Comparison of ENCODE assay signal across 7 cellular contexts in genomic region chr11:83063073-83063754, GRCh38. TPM values are rescaled to one million over a fixed set of nuclear protein-coding genes. Genes with fewer than 3 reads are reported as not detected.
DNase-seq lines count a peak whose midpoint lies in the region; ATAC-seq, FAIRE-seq and TF ChIP-seq lines count a peak whose summit lies in the region.

No MANE protein-coding gene starts in this region.

- no peak overlapping the region for H2BK5ac ChIP-seq in IMR-90 (ENCODE audit: low read depth, low read length, poor library complexity, severe bottlenecking)

- TF ChIP-seq CTCF in IMR-90 (conservative IDR thresholded peaks at IDR 0.05; ENCODE audit: low read depth, low read length), result no peak
- no peak for TF ChIP-seq CTCF in bronchial epithelial cell (IDR thresholded peaks at IDR 0.05; ENCODE audit: insufficient read depth, low read length, severe bottlenecking)

- no CpG with 5 or more reads among the region's 7 CpGs for WGBS in IMR-90 (ENCODE audit: extremely low coverage in 2 of 2, insufficient read length in 1 of 2), 2 experiments

- no peak overlapping the region for H2BK20ac ChIP-seq in IMR-90 (ENCODE audit: low read depth, low read length)

- H4K8ac ChIP-seq in IMR-90 (ENCODE audit: low read depth in 2 of 2, low read length in 2 of 2), result no peak overlapping the region

- no peaks in the 10 kb centered on the region for H3K9me3 ChIP-seq in IMR-90 (ENCODE audit: control insufficient read depth, insufficient read depth, low read length)

- TF ChIP-seq RAD21 in IMR-90 (IDR thresholded peaks at IDR 0.05; ENCODE audit: low read length), result no peak

- peaks cover 11 to 39% of the 10 kb centered on the region in 2 experiments for H3K79me1 ChIP-seq in IMR-90 (ENCODE audit: low read depth in 1 of 2, low read length in 2 of 2)

- H3K27me3 ChIP-seq in IMR-90 (ENCODE audit: control insufficient read depth, insufficient read depth, low read length) (no peaks in the 10 kb centered on the region), bronchial epithelial cell (ENCODE audit: control insufficient read depth, insufficient read depth, low read length) (no peaks in the 10 kb centered on the region)

- no peak overlapping the region for H2BK15ac ChIP-seq in IMR-90 (ENCODE audit: low read depth, low read length)

- H2BK120ac ChIP-seq in IMR-90 (ENCODE audit: low read depth, low read length), result no peak overlapping the region

- H3K9ac ChIP-seq in IMR-90 (ENCODE audit: low read depth, low read length), result no peak overlapping the region

- H3K18ac ChIP-seq in IMR-90 (ENCODE audit: low read depth, low read length), result no peak overlapping the region

- H2AFZ ChIP-seq in IMR-90 (replicated peaks; ENCODE audit: low read length, poor library complexity), result no peak overlapping the region

- peak overlapping the region in 5 of 6 donors; percentile 97 to 100 (median 99) for H3K27ac Mint-ChIP-seq in naive B cell

- no peak overlapping the region for H3K14ac ChIP-seq in IMR-90 (replicated peaks; ENCODE audit: low read depth, low read length)

- H2AK9ac ChIP-seq in IMR-90 (replicated peaks; ENCODE audit: low read depth, low read length, poor library complexity), result no peak overlapping the region

- H3K4me1 ChIP-seq in IMR-90 (ENCODE audit: control insufficient read depth, insufficient read depth, low read length), result no peaks in the 10 kb centered on the region

- FAIRE-seq in bronchial epithelial cell (lab: Jason Lieb, UNC), result no peak

- in situ Hi-C loops in IMR-90 (cut with MboI; ENCODE audit: low sequenced_read_pairs), result no loop called here

- BruUV-seq in IMR-90 (replicated peaks; lab: Mats Ljungman, UMichigan), result no TSS peak

- 0 out of 2 replicates have a peak, but pooled peaks cover 5% of the 10 kb centered on the region for H4K20me1 ChIP-seq in IMR-90 (ENCODE audit: insufficient read depth, low read length)

- H3K4me3 ChIP-seq in IMR-90 (ENCODE audit: insufficient read depth, low read depth, low read length) (no peak overlapping the region), bronchial epithelial cell (ENCODE audit: low read depth, low read length) (no peak overlapping the region)

- no peak overlapping the region for H2AK5ac ChIP-seq in IMR-90 (ENCODE audit: low read depth, low read length)

- peaks cover 57 to 99% (median 85%) of the 10 kb centered on the region in 3 donors for H3K4me1 Mint-ChIP-seq in naive B cell

- H3K4ac ChIP-seq in IMR-90 (ENCODE audit: low read depth, low read length), result no peak overlapping the region

- H3K36me3 ChIP-seq in IMR-90 (ENCODE audit: control insufficient read depth, insufficient read depth, low read length) (no peaks in the 10 kb centered on the region), bronchial epithelial cell (ENCODE audit: control insufficient read depth, insufficient read depth, low read length) (no peaks in the 10 kb centered on the region)

- no peak overlapping the region for H3K23ac ChIP-seq in IMR-90 (ENCODE audit: low read depth, low read length)

- H3K56ac ChIP-seq in IMR-90 (ENCODE audit: extremely low read depth, insufficient read depth, low read length), result no peak overlapping the region

- dilution Hi-C loops in IMR-90 (cut with HindIII; ENCODE audit: low sequenced_read_pairs, unreplicated experiment), result loop anchor here (25.0 kb wide), 1 partner anchor 99 kb away; the partner anchor contains the start of gene PCF11

- POLR2A ChIA-PET in IMR-90 (lab: Charles Lee; ENCODE audit: unreplicated experiment), result no interaction called here

- H3K4me2 ChIP-seq in IMR-90 (ENCODE audit: low read depth, low read length), result peak overlapping the region; percentile 22; the same call in 1 of the 2 replicates

- no peak overlapping the region for H4K91ac ChIP-seq in IMR-90 (ENCODE audit: insufficient read depth, low read depth, low read length)

- H3K27ac ChIP-seq in IMR-90 (ENCODE audit: insufficient read depth, low read length), result no peak overlapping the region

- peak overlapping the region; percentile 76 to 95 (median 85) for H3K4me3 Mint-ChIP-seq in naive B cell

- intact Hi-C loops in IMR-90 (cut with micrococcal nuclease), result no loop called here

- DNase-seq in IMR-90 (peak; percentile 33), bronchial epithelial cell (ENCODE audit: low read depth) (peak; percentile 46), naive B cell (peak; percentile 85), NCI-H2196 (lab: John Stamatoyannopoulos, UW; ENCODE audit: unreplicated experiment) (no peak), medulla oblongata (ENCODE audit: extremely low spot score) (no peak)

- H3K9me1 ChIP-seq in IMR-90 (ENCODE audit: insufficient read depth, low read length), result peaks cover 3% of the 10 kb centered on the region; the same call in 1 of the 2 replicates

- CTCF ChIA-PET in IMR-90 (lab: Yijun Ruan, JAX), result interaction anchor here (0.7 to 1.3 kb wide), 2 partner anchors 11 to 199 kb away, joined by 3 read pairs; no protein-coding TSS in a partner anchor

- no peak for TF ChIP-seq POLR2A in IMR-90 (IDR thresholded peaks at IDR 0.05; ENCODE audit: low read depth, low read length)

- no peak overlapping the region for H4K5ac ChIP-seq in IMR-90 (ENCODE audit: low read depth, low read length)

- peaks cover 26 to 29% of the 10 kb centered on the region in 2 donors for H3K36me3 Mint-ChIP-seq in naive B cell

- peaks cover 2 to 30% (median 17%) of the 10 kb centered on the region in 7 donors for H3K9me3 Mint-ChIP-seq in naive B cell

- no peaks in the 10 kb centered on the region for H3K27me3 Mint-ChIP-seq in naive B cell

- peak; percentile 66 for ATAC-seq in GM18498 (IDR thresholded peaks at IDR 0.05; ENCODE audit: unreplicated experiment)
- peak; percentile 66 for ATAC-seq in GM21529 (IDR thresholded peaks at IDR 0.05; ENCODE audit: unreplicated experiment)
- ATAC-seq in IMR-90 (ENCODE audit: low read depth), result peak; percentile 35
- peak; percentile 71 to 75 for ATAC-seq in naive B cell (ENCODE audit: low read depth in 2 of 2)

TF ChIP-seq in IMR-90, 13 proteins besides CTCF, POLR2A, EP300 and RAD21:
- TF ChIP-seq RFX5 (IDR thresholded peaks at IDR 0.05; ENCODE audit: low read depth, low read length), result no peak
- no peak for TF ChIP-seq RCOR1 (IDR thresholded peaks at IDR 0.05; ENCODE audit: insufficient replicate concordance, low read length)
- no peak for TF ChIP-seq MAZ (IDR thresholded peaks at IDR 0.05; ENCODE audit: borderline replicate concordance, low read depth, low read length)
- TF ChIP-seq CEBPB (IDR thresholded peaks at IDR 0.05; ENCODE audit: low read depth, low read length), result no peak
- no peak for TF ChIP-seq MAFK (IDR thresholded peaks at IDR 0.05; ENCODE audit: low read depth, low read length)
- TF ChIP-seq ELK1 (IDR thresholded peaks at IDR 0.05; ENCODE audit: borderline replicate concordance, low read depth, low read length), result no peak
- TF ChIP-seq FOS (IDR thresholded peaks at IDR 0.05; ENCODE audit: low read depth, low read length), result no peak
- no peak for TF ChIP-seq CHD1 (IDR thresholded peaks at IDR 0.05; ENCODE audit: low read depth, low read length)
- no peak for TF ChIP-seq SMC3 (IDR thresholded peaks at IDR 0.05; ENCODE audit: low read depth, low read length)
- TF ChIP-seq USF2 (IDR thresholded peaks at IDR 0.05; ENCODE audit: low read depth, low read length), result no peak
- TF ChIP-seq NFE2L2 (IDR thresholded peaks at IDR 0.05; ENCODE audit: low read depth, low read length), result no peak
- TF ChIP-seq MXI1 (IDR thresholded peaks at IDR 0.05; ENCODE audit: borderline replicate concordance, low read depth, low read length), result no peak

RNA-seq across cellular contexts. Expression of gene RAB30, which starts 8.5 kb away (rescaled TPM):
- 14.4 and 25.6 TPM in 2 replicates for total RNA-seq in IMR-90 (2012; rRNA removed)
- polyA plus RNA-seq in IMR-90 (2012; rRNA removed), result 4.6 and 7.2 TPM in 2 replicates
- 1.9 and 2.1 TPM in 2 replicates for polyA plus RNA-seq in IMR-90 (2012; cell fraction: cytosol; rRNA removed)
- polyA plus RNA-seq in IMR-90 (2012; cell fraction: nucleus; rRNA removed; ENCODE audit: low replicate concordance), result 2.1 and 7.3 TPM in 2 replicates
- total RNA-seq in bronchial epithelial cell, result 3.2 and 3.7 TPM in 2 replicates
- 100 to 1,000 TPM; 108 to 156 (median 142) TPM for polyA plus RNA-seq in naive B cell (ENCODE audit: low read depth in 6 of 6)

Comparison
In these comparisons a context has a peak if more than half of its experiments do, and no peak if none do; other contexts are left out.
1. DNase-seq: peak in IMR-90 (single experiment), bronchial epithelial cell (single experiment) and naive B cell (single experiment); none in NCI-H2196 (single experiment) and medulla oblongata (single experiment).
2. Peak in every context shown above with its lines, with median percentiles within 50 percentile points of each other: ATAC-seq.